In the genomic region with DNA sequence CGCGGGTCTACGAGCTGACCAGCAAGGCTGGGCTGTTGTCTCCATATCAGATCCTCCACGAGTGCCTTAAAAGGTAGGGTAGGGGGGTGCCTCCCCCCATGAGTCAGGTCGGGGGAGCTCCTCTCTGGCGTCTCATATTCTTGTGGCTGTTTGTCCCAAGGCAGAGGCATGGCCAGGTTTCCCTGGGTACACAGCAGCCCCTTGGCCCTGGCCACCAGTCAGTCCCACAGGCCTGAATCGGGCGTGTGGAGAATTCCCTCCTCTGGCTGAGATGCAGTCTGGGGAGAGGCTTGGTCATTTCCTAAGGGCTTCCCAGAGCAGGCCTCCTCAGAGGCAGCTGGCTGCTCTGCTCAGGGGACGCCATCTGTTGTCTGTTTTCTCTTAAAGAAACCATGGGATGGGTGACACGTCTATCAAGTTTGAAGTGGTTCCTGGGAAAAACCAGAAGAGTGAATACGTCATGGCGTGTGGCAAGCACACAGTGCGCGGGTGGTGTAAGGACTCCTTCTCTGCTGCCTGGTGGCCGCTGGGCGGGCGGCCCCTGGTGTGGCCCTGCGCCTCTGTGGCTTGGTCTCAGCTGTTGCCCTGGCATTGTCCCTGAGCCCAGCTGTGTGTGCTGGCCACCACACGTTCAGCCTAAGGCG, we compare ENCODE assay signal across 1 cellular context.
TF ChIP-seq lines count a peak whose summit lies in the region.

No MANE protein-coding gene starts in this region.

TF ChIP-seq in GM12878, 131 proteins besides CTCF, POLR2A, EP300 and RAD21:
- no peak for TF ChIP-seq CREB1 (IDR thresholded peaks at IDR 0.05; ENCODE audit: low read depth)
- TF ChIP-seq, protein P1, sequence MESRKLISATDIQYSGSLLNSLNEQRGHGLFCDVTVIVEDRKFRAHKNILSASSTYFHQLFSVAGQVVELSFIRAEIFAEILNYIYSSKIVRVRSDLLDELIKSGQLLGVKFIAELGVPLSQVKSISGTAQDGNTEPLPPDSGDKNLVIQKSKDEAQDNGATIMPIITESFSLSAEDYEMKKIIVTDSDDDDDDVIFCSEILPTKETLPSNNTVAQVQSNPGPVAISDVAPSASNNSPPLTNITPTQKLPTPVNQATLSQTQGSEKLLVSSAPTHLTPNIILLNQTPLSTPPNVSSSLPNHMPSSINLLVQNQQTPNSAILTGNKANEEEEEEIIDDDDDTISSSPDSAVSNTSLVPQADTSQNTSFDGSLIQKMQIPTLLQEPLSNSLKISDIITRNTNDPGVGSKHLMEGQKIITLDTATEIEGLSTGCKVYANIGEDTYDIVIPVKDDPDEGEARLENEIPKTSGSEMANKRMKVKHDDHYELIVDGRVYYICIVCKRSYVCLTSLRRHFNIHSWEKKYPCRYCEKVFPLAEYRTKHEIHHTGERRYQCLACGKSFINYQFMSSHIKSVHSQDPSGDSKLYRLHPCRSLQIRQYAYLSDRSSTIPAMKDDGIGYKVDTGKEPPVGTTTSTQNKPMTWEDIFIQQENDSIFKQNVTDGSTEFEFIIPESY (IDR thresholded peaks at IDR 0.05): no peak
- no peak for TF ChIP-seq MXI1 (IDR thresholded peaks at IDR 0.05; ENCODE audit: low read depth, low read length)
- TF ChIP-seq, protein P2, sequence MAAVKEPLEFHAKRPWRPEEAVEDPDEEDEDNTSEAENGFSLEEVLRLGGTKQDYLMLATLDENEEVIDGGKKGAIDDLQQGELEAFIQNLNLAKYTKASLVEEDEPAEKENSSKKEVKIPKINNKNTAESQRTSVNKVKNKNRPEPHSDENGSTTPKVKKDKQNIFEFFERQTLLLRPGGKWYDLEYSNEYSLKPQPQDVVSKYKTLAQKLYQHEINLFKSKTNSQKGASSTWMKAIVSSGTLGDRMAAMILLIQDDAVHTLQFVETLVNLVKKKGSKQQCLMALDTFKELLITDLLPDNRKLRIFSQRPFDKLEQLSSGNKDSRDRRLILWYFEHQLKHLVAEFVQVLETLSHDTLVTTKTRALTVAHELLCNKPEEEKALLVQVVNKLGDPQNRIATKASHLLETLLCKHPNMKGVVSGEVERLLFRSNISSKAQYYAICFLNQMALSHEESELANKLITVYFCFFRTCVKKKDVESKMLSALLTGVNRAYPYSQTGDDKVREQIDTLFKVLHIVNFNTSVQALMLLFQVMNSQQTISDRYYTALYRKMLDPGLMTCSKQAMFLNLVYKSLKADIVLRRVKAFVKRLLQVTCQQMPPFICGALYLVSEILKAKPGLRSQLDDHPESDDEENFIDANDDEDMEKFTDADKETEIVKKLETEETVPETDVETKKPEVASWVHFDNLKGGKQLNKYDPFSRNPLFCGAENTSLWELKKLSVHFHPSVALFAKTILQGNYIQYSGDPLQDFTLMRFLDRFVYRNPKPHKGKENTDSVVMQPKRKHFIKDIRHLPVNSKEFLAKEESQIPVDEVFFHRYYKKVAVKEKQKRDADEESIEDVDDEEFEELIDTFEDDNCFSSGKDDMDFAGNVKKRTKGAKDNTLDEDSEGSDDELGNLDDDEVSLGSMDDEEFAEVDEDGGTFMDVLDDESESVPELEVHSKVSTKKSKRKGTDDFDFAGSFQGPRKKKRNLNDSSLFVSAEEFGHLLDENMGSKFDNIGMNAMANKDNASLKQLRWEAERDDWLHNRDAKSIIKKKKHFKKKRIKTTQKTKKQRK (IDR thresholded peaks at IDR 0.05; ENCODE audit: low read depth, low read length): no peak
- TF ChIP-seq TAF1 (IDR thresholded peaks at IDR 0.05; ENCODE audit: borderline replicate concordance, low read depth, low read length): no peak
- TF ChIP-seq BHLHE40 (IDR thresholded peaks at IDR 0.05; ENCODE audit: borderline replicate concordance in 1 of 2, low read depth in 2 of 2, low read length in 1 of 2): no peak
- no peak for TF ChIP-seq MYB (IDR thresholded peaks at IDR 0.05; ENCODE audit: borderline replicate concordance, low read depth, low read length)
- TF ChIP-seq SMC3 (IDR thresholded peaks at IDR 0.05; ENCODE audit: borderline replicate concordance, low read length): no peak
- TF ChIP-seq MEF2A (IDR thresholded peaks at IDR 0.05; ENCODE audit: insufficient read depth, low read depth, low read length): no peak
- no peak for TF ChIP-seq NR2C1 (IDR thresholded peaks at IDR 0.05)
